9 cellular contexts compared by ENCODE assay signal in the genomic region with DNA sequence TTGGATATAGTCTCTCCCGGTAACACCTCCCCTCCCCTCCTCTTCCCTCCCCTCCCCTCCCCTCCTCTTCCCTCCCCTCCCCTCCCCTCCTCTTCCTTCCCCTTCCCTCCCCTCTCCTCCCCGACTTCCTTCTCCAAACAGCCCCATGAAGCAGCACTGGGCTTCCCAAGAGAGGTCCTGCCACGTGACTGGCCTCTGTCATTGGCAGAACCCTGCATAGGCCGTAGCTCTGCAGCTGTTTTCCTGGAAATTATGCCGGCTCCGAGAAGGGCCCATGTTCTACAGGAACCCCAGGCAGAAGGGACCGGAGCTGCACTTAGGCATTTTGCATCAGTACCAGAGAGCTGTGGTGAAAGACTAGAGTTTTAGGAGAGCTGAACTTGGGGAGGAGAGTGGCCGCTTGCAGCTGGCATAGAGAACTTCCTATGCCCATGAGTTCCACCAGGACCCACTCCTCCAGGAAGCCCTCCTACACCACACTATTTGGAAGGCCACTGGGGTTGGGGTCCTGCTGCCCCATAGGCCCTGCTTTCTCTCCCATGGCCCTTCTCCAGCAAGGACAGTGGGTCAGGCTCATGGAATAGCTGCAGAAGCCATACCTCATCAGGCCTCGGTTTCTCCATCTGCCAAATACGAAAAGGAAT. TPM values are rescaled to one million over a fixed set of nuclear protein-coding genes. Genes with fewer than 3 reads are reported as not detected.
DNase-seq lines count a peak whose midpoint lies in the region; ATAC-seq, FAIRE-seq and TF ChIP-seq lines count a peak whose summit lies in the region.
"Had no signal": no experiment of that assay in that cellular context is flagged by ENCODE, and none has a peak within 500 bp of the region (broad histone marks: within the 10 kb centered on the region; RNA-seq: fewer than 3 reads in every experiment).

No MANE protein-coding gene starts in this region.

- DNase-seq in GM03348 (ENCODE audit: low spot score) (peak; percentile 58), adipocyte (ENCODE audit: low read depth) (no peak), right atrium auricular region (ENCODE audit: low spot score) (peak; percentile 86), gastrocnemius medialis (peak; percentile 68 to 72), GOT3 (lab: John Stamatoyannopoulos, UW) (no peak), GM12892 (ENCODE audit: insufficient read length) (no peak)
- no peak for DNase-seq in activated effector memory CD4-positive, alpha-beta T cell treated with anti-CD3 and anti-CD28 coated beads, Interleukin-2, amount 50 U/mL, for 16 hours
- no peak for DNase-seq in activated CD4-positive, CD25-positive, alpha-beta regulatory T cell (lab: John Stamatoyannopoulos, UW)
- DNase-seq: glutamatergic neuron had no signal

- H3K27me3 ChIP-seq in adipocyte (replicated peaks; ENCODE audit: control insufficient read depth, insufficient read depth, low read length) (no peaks in the 10 kb centered on the region), right atrium auricular region (no peaks in the 10 kb centered on the region), gastrocnemius medialis (no peaks in the 10 kb centered on the region)

- peak; percentile 34 to 39 for ATAC-seq in gastrocnemius medialis

- TF ChIP-seq POLR2A in gastrocnemius medialis (IDR thresholded peaks at IDR 0.05) = no peak
- TF ChIP-seq POLR2A in GM12892 (IDR thresholded peaks at IDR 0.05; ENCODE audit: low read depth, low read length) = no peak

- peak overlapping the region; percentile 48 for H3K9ac ChIP-seq in adipocyte (ENCODE audit: low read length)

- peaks cover 46% of the 10 kb centered on the region for H3K4me1 ChIP-seq in adipocyte (ENCODE audit: control insufficient read depth, insufficient read depth, low read length)
- peaks cover 0 to 56% of the 10 kb centered on the region in 2 donors for H3K4me1 ChIP-seq in right atrium auricular region
- peaks cover 16 to 35% of the 10 kb centered on the region in 2 donors for H3K4me1 ChIP-seq in gastrocnemius medialis

- TF ChIP-seq CTCF in right atrium auricular region (IDR thresholded peaks at IDR 0.05) (no peak), gastrocnemius medialis (IDR thresholded peaks at IDR 0.05 in 4 of 5, conservative IDR thresholded peaks at IDR 0.05 in 1 of 5) (no peak)

- H3K9me3 ChIP-seq in adipocyte (ENCODE audit: control insufficient read depth, low read length) (no peaks in the 10 kb centered on the region), right atrium auricular region (no peaks in the 10 kb centered on the region), gastrocnemius medialis (no peaks in the 10 kb centered on the region)

- H3K4me3 ChIP-seq in adipocyte (ENCODE audit: low read length) (no peak overlapping the region), right atrium auricular region (no peak overlapping the region), gastrocnemius medialis (no peak overlapping the region)

- intact Hi-C loops in gastrocnemius medialis (cut with DNase I; ENCODE audit: low total_unique reads) = no loop called here

- in situ Hi-C loops in gastrocnemius medialis (cut with MboI; ENCODE audit: low sequenced_read_pairs in 4 of 4) = no loop called here

- H3K27ac ChIP-seq in right atrium auricular region = peak overlapping the region; percentile 61 to 68
- H3K27ac ChIP-seq in gastrocnemius medialis = peak overlapping the region; percentile 32 to 61 (median 46)

- FAIRE-seq in GM12892 (lab: Jason Lieb, UNC) = no peak

- no peaks in the 10 kb centered on the region for H3K36me3 ChIP-seq in adipocyte (ENCODE audit: control insufficient read depth, insufficient read depth, low read length, severe bottlenecking)
- H3K36me3 ChIP-seq in right atrium auricular region = no peaks in the 10 kb centered on the region
- no peaks in the 10 kb centered on the region for H3K36me3 ChIP-seq in gastrocnemius medialis

RNA-seq across cellular contexts. Expression of a gene that starts 5.1 kb away (rescaled TPM):
- 10 to 100 TPM; 24.5 to 32.2 TPM for total RNA-seq in right atrium auricular region
- total RNA-seq in gastrocnemius medialis = 10 to 100 TPM; 14.8 to 72.9 (median 22.3) TPM
- polyA plus RNA-seq in GM12892 (2012; ENCODE audit: missing spikeins) = 71.3 TPM

RNA-seq across cellular contexts. Expression of a gene that starts 23.6 kb away (rescaled TPM):
- under 1 TPM in 1 of 2 donors, not detected in 1; 0.37 TPM for total RNA-seq in right atrium auricular region
- total RNA-seq in gastrocnemius medialis = 1 to 10 TPM in 1 of 4 donors, under 1 TPM in 1, not detected in 2; 0.35 to 2.4 TPM
- polyA plus RNA-seq in GM12892 (2012; ENCODE audit: missing spikeins) = not detected

RNA-seq across cellular contexts. Expression of a gene that starts 34.1 kb away (rescaled TPM):
- not detected for total RNA-seq in right atrium auricular region
- total RNA-seq in gastrocnemius medialis = not detected
- not detected for polyA plus RNA-seq in GM12892 (2012; ENCODE audit: missing spikeins)

Comparison
In these comparisons a context has a peak if more than half of its experiments do, and no peak if none do; other contexts are left out.
1. DNase-seq: peak in GM03348 (single experiment), right atrium auricular region (single experiment) and gastrocnemius medialis (2 of 2); none in adipocyte (single experiment), GOT3 (single experiment), activated effector memory CD4-positive, alpha-beta T cell treated with anti-CD3 and anti-CD28 coated beads, Interleukin-2, amount 50 U/mL, for 16 hours (single experiment), activated CD4-positive, CD25-positive, alpha-beta regulatory T cell (0 of 4) and GM12892 (single experiment).